ENCODE assay signal across 8 cellular contexts in genomic region chr1:169368406-169368769, GRCh38. TPM values are rescaled to one million over a fixed set of nuclear protein-coding genes. Genes with fewer than 3 reads are reported as not detected.
DNase-seq lines count a peak whose midpoint lies in the region; ATAC-seq and TF ChIP-seq lines count a peak whose summit lies in the region.

No MANE protein-coding gene starts in this region.

- POLR2A ChIA-PET in OCI-LY7 (lab: Charles Lee): interaction anchor here (0.7 to 1.9 kb wide), 6 partner anchors 9 to 261 kb away, joined by 3 to 6 read pairs (median 4); no protein-coding TSS in a partner anchor

- H3K4me3 ChIP-seq in OCI-LY7 (ENCODE audit: low read depth, low read length, poor library complexity, severe bottlenecking) (peak overlapping the region; percentile 95), iPS-20b (ENCODE audit: low read length) (peak overlapping the region; percentile 97)

- peaks cover 15% of the 10 kb centered on the region; the same call in 1 of the 2 replicates for H3K9me3 ChIP-seq in OCI-LY7 (ENCODE audit: low read length)
- no peaks in the 10 kb centered on the region for H3K9me3 ChIP-seq in iPS-20b (ENCODE audit: insufficient read depth, low read depth, low read length)

- H3K79me2 ChIP-seq in OCI-LY7 (ENCODE audit: insufficient read depth, low read depth, low read length): peaks cover 18% of the 10 kb centered on the region

- peak overlapping the region; percentile 83; the same call in 1 of the 2 replicates for H3K9ac ChIP-seq in iPS-20b (ENCODE audit: low read depth, low read length)

- ATAC-seq in HG03469 (IDR thresholded peaks at IDR 0.05; ENCODE audit: unreplicated experiment): no peak

- TF ChIP-seq CTCF in OCI-LY7 (conservative IDR thresholded peaks at IDR 0.05; ENCODE audit: low read length): no peak

- peak overlapping the region; percentile 84 for H3K4me2 ChIP-seq in OCI-LY7 (ENCODE audit: low read length)

- H3K27me3 ChIP-seq in iPS-20b (ENCODE audit: insufficient read depth, low read length): no peaks in the 10 kb centered on the region

- peak overlapping the region; percentile 97 for H2AFZ ChIP-seq in OCI-LY7 (ENCODE audit: low read length)

- H3K36me3 ChIP-seq in OCI-LY7 (ENCODE audit: insufficient read depth, low read length): peaks cover 26% of the 10 kb centered on the region
- peaks cover 36% of the 10 kb centered on the region; the same call in 1 of the 2 replicates for H3K36me3 ChIP-seq in iPS-20b (ENCODE audit: insufficient read depth, low read depth, low read length)

- BruUV-seq in OCI-LY7 (replicated peaks; lab: Mats Ljungman, UMichigan): TSS peak; percentile 79

- H4K20me1 ChIP-seq in OCI-LY7 (ENCODE audit: insufficient read depth, low read length): no peaks in the 10 kb centered on the region

- no peaks in the 10 kb centered on the region for H3K9me2 ChIP-seq in OCI-LY7 (ENCODE audit: insufficient read depth, low read length)

- CTCF ChIA-PET in OCI-LY7 (lab: Charles Lee; ENCODE audit: unreplicated experiment): interaction anchor here (0.7 kb wide), 1 partner anchor 199 kb away, joined by 3 read pairs; no protein-coding TSS in a partner anchor

- intact Hi-C loops in OCI-LY7 (cut with micrococcal nuclease; ENCODE audit: unreplicated experiment): loop anchor here (5.0 to 10.0 kb wide), 5 partner anchors 119 to 704 kb away; partner anchors contain the start of genes ATP1B1, KIFAP3, METTL18 and SLC19A2

- H3K4me1 ChIP-seq in OCI-LY7 (ENCODE audit: insufficient read depth, low read length, poor library complexity, severe bottlenecking) (peaks cover 20% of the 10 kb centered on the region), iPS-20b (ENCODE audit: insufficient read depth, low read length) (no peaks in the 10 kb centered on the region)

- peak; percentile 24 to 39 for DNase-seq in NOMO-1 (lab: John Stamatoyannopoulos, UW; ENCODE audit: unreplicated experiment in 2 of 2)
- DNase-seq in NOMO-1 treated with dmso at 0.1 percent for 144 hours (lab: John Stamatoyannopoulos, UW; ENCODE audit: unreplicated experiment): no peak
- peak; percentile 29 for DNase-seq in OCI-LY7 (ENCODE audit: low spot score)
- DNase-seq in stimulated activated CD8-positive, alpha-beta memory T cell treated with anti-CD3 and anti-CD28 coated beads, Interleukin-4, amount 100 ng/mL, for 48 hours: peak; percentile 41
- no peak for DNase-seq in SKM-1 treated with dmso at 0.1 percent for 144 hours (lab: John Stamatoyannopoulos, UW; ENCODE audit: unreplicated experiment)

- H3K27ac ChIP-seq in OCI-LY7 (ENCODE audit: low read depth, low read length, poor library complexity, severe bottlenecking) (peak overlapping the region; percentile 74), angular gyrus (ENCODE audit: low read depth, low read length) (peak overlapping the region; percentile 68), iPS-20b (ENCODE audit: low read length) (peak overlapping the region; percentile 20)

RNA-seq across cellular contexts. Expression of gene BLZF1, which starts 0.4 kb away (rescaled TPM):
- 4.9 and 7.1 TPM in 2 replicates for total RNA-seq in OCI-LY7 (2014; rRNA removed; shearing (Covaris generic))
- 11.3 and 14.3 TPM in 2 replicates for total RNA-seq in OCI-LY7 (2022)

RNA-seq across cellular contexts. Expression of gene NME7, which starts 0.8 kb away (rescaled TPM):
- total RNA-seq in OCI-LY7 (2014; rRNA removed; shearing (Covaris generic)): 4.2 and 9.3 TPM in 2 replicates
- total RNA-seq in OCI-LY7 (2022): 16.1 and 17.0 TPM in 2 replicates

RNA-seq across cellular contexts. Expression of gene CCDC181, which starts 58.9 kb away (rescaled TPM):
- not detected in 2 replicates for total RNA-seq in OCI-LY7 (2014; rRNA removed; shearing (Covaris generic))
- total RNA-seq in OCI-LY7 (2022): not detected in 2 replicates

Comparison
In these comparisons a context has a peak if more than half of its experiments do, and no peak if none do; other contexts are left out.
1. DNase-seq: peak in NOMO-1 (2 of 2), OCI-LY7 (single experiment) and stimulated activated CD8-positive, alpha-beta memory T cell treated with anti-CD3 and anti-CD28 coated beads, Interleukin-4, amount 100 ng/mL, for 48 hours (single experiment); none in NOMO-1 treated with dmso at 0.1 percent for 144 hours (single experiment) and SKM-1 treated with dmso at 0.1 percent for 144 hours (single experiment).
2. H3K27ac ChIP-seq: peak in every context shown above with its lines; median percentile 74 in OCI-LY7; 68 in angular gyrus; 20 in iPS-20b.